ENCODE assay signal across 8 cellular contexts in genomic region chr11:64876226-64876750, GRCh38. TPM values are rescaled to one million over a fixed set of nuclear protein-coding genes. Genes with fewer than 3 reads are reported as not detected.
A peak's percentile ranks its signal among the peaks of the same experiment; 100 is the strongest.
DNase-seq lines count a peak whose midpoint lies in the region; ATAC-seq and TF ChIP-seq lines count a peak whose summit lies in the region.

No MANE protein-coding gene starts in this region.

- H3K4me3 ChIP-seq in CD8-positive, alpha-beta memory T cell (ENCODE audit: low read length) = peak overlapping the region; percentile 99
- peak overlapping the region; percentile 90 for H3K4me3 ChIP-seq in epithelial cell of proximal tubule (ENCODE audit: low read depth, low read length)
- peak overlapping the region; percentile 84 for H3K4me3 ChIP-seq in parathyroid adenoma (ENCODE audit: low read depth, low read length)

- TF ChIP-seq CTCF in epithelial cell of proximal tubule (conservative IDR thresholded peaks at IDR 0.05; ENCODE audit: low read depth, low read length) = no peak
- TF ChIP-seq CTCF in parathyroid adenoma (IDR thresholded peaks at IDR 0.05) = no peak

- peaks cover 38% of the 10 kb centered on the region for H3K36me3 ChIP-seq in CD8-positive, alpha-beta memory T cell (ENCODE audit: insufficient read depth, low read length)
- no peaks in the 10 kb centered on the region for H3K36me3 ChIP-seq in parathyroid adenoma (ENCODE audit: control insufficient read depth, insufficient read depth, low read length)

- no peaks in the 10 kb centered on the region for H3K9me3 Mint-ChIP-seq in CD8-positive, alpha-beta memory T cell

- no peak for ATAC-seq in GM21367 (IDR thresholded peaks at IDR 0.05; ENCODE audit: unreplicated experiment)

- H2AFZ ChIP-seq in parathyroid adenoma = no peak overlapping the region

- POLR2A ChIA-PET in CD8-positive, alpha-beta memory T cell (lab: Charles Lee) = interaction anchor here (1.9 to 14.7 kb wide), 2 partner anchors 18 to 98 kb away, joined by 8 to 569 read pairs; partner anchors contain the start of gene SF1

- peaks cover 11% of the 10 kb centered on the region for H3K79me2 ChIP-seq in parathyroid adenoma

- CTCF ChIA-PET in CD8-positive, alpha-beta memory T cell (lab: Charles Lee) = interaction anchor here (2.1 to 29.6 kb wide), 5 partner anchors 11 to 22 kb away, joined by 6 to 1256 read pairs (median 24); partner anchors contain the start of gene CDC42BPG

- no peaks in the 10 kb centered on the region for H3K27me3 ChIP-seq in CD8-positive, alpha-beta memory T cell (ENCODE audit: insufficient read depth, low read length, poor library complexity, severe bottlenecking)
- no peaks in the 10 kb centered on the region for H3K27me3 ChIP-seq in parathyroid adenoma (ENCODE audit: control insufficient read depth, insufficient read depth, low read length)

- in situ Hi-C loops in SK-MEL-5 (cut with HindIII; ENCODE audit: low pct_unique_long_range_greater_than_20kb, low sequenced_read_pairs) = no loop called here

- H3K9ac ChIP-seq in parathyroid adenoma = no peak overlapping the region

- H3K36me3 Mint-ChIP-seq in CD8-positive, alpha-beta memory T cell = peaks cover 11 to 68% (median 16%) of the 10 kb centered on the region in 3 donors

- H3K4me3 Mint-ChIP-seq in CD8-positive, alpha-beta memory T cell = peak overlapping the region; percentile 98 to 100 (median 99)

- H3K4me1 ChIP-seq in CD8-positive, alpha-beta memory T cell (ENCODE audit: insufficient read depth, low read length) = peaks cover 79% of the 10 kb centered on the region
- H3K4me1 ChIP-seq in parathyroid adenoma = peaks cover 6% of the 10 kb centered on the region

- H3K27ac ChIP-seq in CD8-positive, alpha-beta memory T cell (ENCODE audit: low read depth, low read length) = peak overlapping the region; percentile 76
- H3K27ac ChIP-seq in parathyroid adenoma = peak overlapping the region; percentile 56

- peak in 1 of 5 donors; percentile 31 for DNase-seq in CD8-positive, alpha-beta memory T cell
- DNase-seq in SK-MEL-5 (ENCODE audit: low read depth, low spot score) (peak; percentile 55), epithelial cell of proximal tubule (ENCODE audit: low read depth) (no peak), SHP77 (lab: John Stamatoyannopoulos, UW) (no peak), OCI-M2 (lab: John Stamatoyannopoulos, UW; ENCODE audit: unreplicated experiment) (no peak), NCI-H1436 (lab: John Stamatoyannopoulos, UW) (no peak)

- H3K9me3 ChIP-seq in CD8-positive, alpha-beta memory T cell (ENCODE audit: low read length) = no peaks in the 10 kb centered on the region
- no peaks in the 10 kb centered on the region for H3K9me3 ChIP-seq in parathyroid adenoma (ENCODE audit: control insufficient read depth, low read length)

- peaks cover 74 to 79% (median 78%) of the 10 kb centered on the region in 3 donors for H3K4me1 Mint-ChIP-seq in CD8-positive, alpha-beta memory T cell

- peak overlapping the region; percentile 92 for H3K4me2 ChIP-seq in parathyroid adenoma (ENCODE audit: low read length)

- peaks cover 0 to 10% of the 10 kb centered on the region in 2 donors for H3K27me3 Mint-ChIP-seq in CD8-positive, alpha-beta memory T cell

- H3K27ac Mint-ChIP-seq in CD8-positive, alpha-beta memory T cell = peak overlapping the region; percentile 92 to 99 (median 96)

RNA-seq across cellular contexts. Expression of gene EHD1, which starts 2.1 kb away (rescaled TPM):
- total RNA-seq in CD8-positive, alpha-beta memory T cell = 100 to 1,000 TPM; 102 to 110 TPM
- polyA plus RNA-seq in CD8-positive, alpha-beta memory T cell = 258 TPM
- total RNA-seq in SK-MEL-5 (2014; rRNA removed; shearing (Covaris generic)) = 9.7 and 12.6 TPM in 2 replicates
- polyA plus RNA-seq in SK-MEL-5 (2015; cell fraction: cytosol; rRNA removed) = 23.8 and 42.0 TPM in 2 replicates
- polyA plus RNA-seq in SK-MEL-5 (2015; cell fraction: nucleus; rRNA removed) = 14.1 and 14.9 TPM in 2 replicates
- 82.7 and 93.4 TPM in 2 replicates for total RNA-seq in epithelial cell of proximal tubule

RNA-seq across cellular contexts. Expression of gene CDC42BPG, which starts 31.8 kb away (rescaled TPM):
- 1 to 10 TPM in 1 of 2 experiments, under 1 TPM in 1; 0.66 to 2.3 TPM for total RNA-seq in CD8-positive, alpha-beta memory T cell
- 0.52 TPM for polyA plus RNA-seq in CD8-positive, alpha-beta memory T cell
- total RNA-seq in SK-MEL-5 (2014; rRNA removed; shearing (Covaris generic)) = 1.1 and 1.6 TPM in 2 replicates
- polyA plus RNA-seq in SK-MEL-5 (2015; cell fraction: cytosol; rRNA removed) = 2.9 and 3.6 TPM in 2 replicates
- 2.9 TPM in 2 replicates for polyA plus RNA-seq in SK-MEL-5 (2015; cell fraction: nucleus; rRNA removed)
- 4.6 and 8.9 TPM in 2 replicates for total RNA-seq in epithelial cell of proximal tubule

RNA-seq across cellular contexts. Expression of gene ATG2A, which starts 40.7 kb away (rescaled TPM):
- 10 to 100 TPM; 25.7 to 27.0 TPM for total RNA-seq in CD8-positive, alpha-beta memory T cell
- 7.6 TPM for polyA plus RNA-seq in CD8-positive, alpha-beta memory T cell
- 5.2 and 8.1 TPM in 2 replicates for total RNA-seq in SK-MEL-5 (2014; rRNA removed; shearing (Covaris generic))
- 21.1 and 21.5 TPM in 2 replicates for polyA plus RNA-seq in SK-MEL-5 (2015; cell fraction: cytosol; rRNA removed)
- polyA plus RNA-seq in SK-MEL-5 (2015; cell fraction: nucleus; rRNA removed) = 24.8 and 33.5 TPM in 2 replicates
- total RNA-seq in epithelial cell of proximal tubule = 22.4 and 25.8 TPM in 2 replicates

RNA-seq across cellular contexts. Expression of gene PPP2R5B, which starts 48.2 kb away (rescaled TPM):
- 10 to 100 TPM; 11.2 to 11.7 TPM for total RNA-seq in CD8-positive, alpha-beta memory T cell
- 7.8 TPM for polyA plus RNA-seq in CD8-positive, alpha-beta memory T cell
- 8.4 and 13.3 TPM in 2 replicates for total RNA-seq in SK-MEL-5 (2014; rRNA removed; shearing (Covaris generic))
- polyA plus RNA-seq in SK-MEL-5 (2015; cell fraction: cytosol; rRNA removed) = 12.0 and 14.6 TPM in 2 replicates
- 23.4 and 24.3 TPM in 2 replicates for polyA plus RNA-seq in SK-MEL-5 (2015; cell fraction: nucleus; rRNA removed)
- total RNA-seq in epithelial cell of proximal tubule = 16.8 and 32.9 TPM in 2 replicates

RNA-seq across cellular contexts. Expression of gene GPHA2, which starts 59.4 kb away (rescaled TPM):
- not detected for total RNA-seq in CD8-positive, alpha-beta memory T cell
- not detected for polyA plus RNA-seq in CD8-positive, alpha-beta memory T cell
- total RNA-seq in SK-MEL-5 (2014; rRNA removed; shearing (Covaris generic)) = not detected in 2 replicates
- polyA plus RNA-seq in SK-MEL-5 (2015; cell fraction: cytosol; rRNA removed) = 0.87 TPM in 1 of 2 replicates, not detected in the other
- polyA plus RNA-seq in SK-MEL-5 (2015; cell fraction: nucleus; rRNA removed) = not detected in 2 replicates
- not detected in 2 replicates for total RNA-seq in epithelial cell of proximal tubule
